1 cellular context compared by ENCODE assay signal in genomic region chr1:6579374-6580118, GRCh38.
TF ChIP-seq lines count a peak whose summit lies in the region.

Gene ZBTB48 (plus strand): TSS chr1:6579994. CDS start chr1:6580610, 616 bp downstream.

TF ChIP-seq in GM12878, 131 proteins besides CTCF, POLR2A, EP300 and RAD21 (continued from another document and continues in another):
- TF ChIP-seq PKNOX1 (IDR thresholded peaks at IDR 0.05) (peak; percentile 32), NKRF (conservative IDR thresholded peaks at IDR 0.05) (no peak), NBN (IDR thresholded peaks at IDR 0.05) (no peak), IKZF1 (conservative IDR thresholded peaks at IDR 0.05) (no peak), ZBTB40 (IDR thresholded peaks at IDR 0.05; ENCODE audit: borderline replicate concordance) (peak; percentile 81), CREM (IDR thresholded peaks at IDR 0.05; ENCODE audit: low read depth) (peak; percentile 96), MXI1 (IDR thresholded peaks at IDR 0.05; ENCODE audit: low read depth, low read length) (peak; percentile 61), TARDBP (IDR thresholded peaks at IDR 0.05; ENCODE audit: borderline replicate concordance) (no peak), PML (IDR thresholded peaks at IDR 0.05; ENCODE audit: low read length) (no peak), ZNF207 (IDR thresholded peaks at IDR 0.05; ENCODE audit: borderline replicate concordance) (no peak), ZSCAN29 (IDR thresholded peaks at IDR 0.05) (no peak), MEF2A (IDR thresholded peaks at IDR 0.05; ENCODE audit: insufficient read depth, low read depth, low read length) (no peak), RELA (IDR thresholded peaks at IDR 0.05; ENCODE audit: borderline replicate concordance, partially characterized antibody) (no peak), KLF5 (IDR thresholded peaks at IDR 0.05; ENCODE audit: partially characterized antibody) (no peak), ESRRA (IDR thresholded peaks at IDR 0.05; ENCODE audit: low read length) (no peak), GATAD2B (conservative IDR thresholded peaks at IDR 0.05; ENCODE audit: low read depth) (0 out of 2 replicates have a peak, but pooled peaks have one; percentile 34), PAX8 (IDR thresholded peaks at IDR 0.05) (no peak), NR2C1 (IDR thresholded peaks at IDR 0.05) (peak; percentile 78), ZNF687 (IDR thresholded peaks at IDR 0.05) (peak; percentile 52; the same call in 1 of the 2 replicates), FOXM1 (IDR thresholded peaks at IDR 0.05; ENCODE audit: low read depth, low read length) (no peak), HDGF (IDR thresholded peaks at IDR 0.05) (no peak), SKIL (IDR thresholded peaks at IDR 0.05; ENCODE audit: low read depth, poor library complexity, severe bottlenecking) (no peak), ELK1 (IDR thresholded peaks at IDR 0.05; ENCODE audit: low read depth, low read length) (peak; percentile 60), YY1 (IDR thresholded peaks at IDR 0.05; ENCODE audit: low read depth, low read length) (no peak), MEF2B (IDR thresholded peaks at IDR 0.05; ENCODE audit: partially characterized antibody, poor library complexity, severe bottlenecking) (peak; percentile 39), NR2F1 (conservative IDR thresholded peaks at IDR 0.05) (peak; percentile 96), HSF1 (IDR thresholded peaks at IDR 0.05; ENCODE audit: low read depth, low read length) (no peak), BRCA1 (IDR thresholded peaks at IDR 0.05; ENCODE audit: low read depth, low read length) (no peak), SIX5 (IDR thresholded peaks at IDR 0.05; ENCODE audit: low read depth, low read length, severe bottlenecking) (no peak), E2F4 (IDR thresholded peaks at IDR 0.05; ENCODE audit: low read depth, low read length) (no peak), TCF7 (IDR thresholded peaks at IDR 0.05; ENCODE audit: borderline replicate concordance) (no peak), BCL3 (IDR thresholded peaks at IDR 0.05; ENCODE audit: borderline replicate concordance, insufficient read depth, low read depth, low read length, poor library complexity, severe bottlenecking) (no peak), ZNF274 (IDR thresholded peaks at IDR 0.05; ENCODE audit: insufficient read depth, insufficient read length) (no peak), CEBPB (IDR thresholded peaks at IDR 0.05; ENCODE audit: borderline replicate concordance in 1 of 2, low read depth in 2 of 2, low read length in 2 of 2) (no peak), ZNF24 (IDR thresholded peaks at IDR 0.05) (no peak), HDAC2 (IDR thresholded peaks at IDR 0.05) (no peak), BCLAF1 (IDR thresholded peaks at IDR 0.05) (no peak), CHD2 (IDR thresholded peaks at IDR 0.05; ENCODE audit: borderline replicate concordance, low read depth, low read length) (peak; percentile 51), NFYA (IDR thresholded peaks at IDR 0.05; ENCODE audit: borderline replicate concordance, low read depth, low read length) (no peak)
